8 cellular contexts compared by ENCODE assay signal in the genomic region with DNA sequence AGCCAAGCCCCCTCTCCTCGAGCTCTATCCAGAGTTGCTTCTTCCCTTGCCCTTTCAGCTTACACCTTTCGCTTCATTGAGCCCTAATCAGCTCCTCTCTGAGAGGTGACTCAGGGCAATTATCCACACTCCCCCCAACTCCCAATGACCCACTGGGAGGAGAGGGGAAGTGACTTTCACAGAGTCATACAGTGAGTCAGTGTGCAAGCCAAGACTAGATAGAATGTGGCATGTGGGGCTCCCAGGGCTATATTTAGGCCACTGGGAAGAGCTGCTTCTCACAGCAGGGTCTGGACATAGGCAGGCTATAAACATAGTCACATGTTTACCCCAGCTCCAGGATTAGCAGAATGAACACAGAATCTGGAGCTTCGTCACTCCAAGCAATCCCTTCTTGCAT. TPM values are rescaled to one million over a fixed set of nuclear protein-coding genes. Genes with fewer than 3 reads are reported as not detected.
DNase-seq lines count a peak whose midpoint lies in the region; ATAC-seq, FAIRE-seq and TF ChIP-seq lines count a peak whose summit lies in the region.

No MANE protein-coding gene starts in this region.

- no peaks in the 10 kb centered on the region for H3K36me3 ChIP-seq in MG63
- H3K36me3 ChIP-seq in GM12878 (ENCODE audit: control insufficient read depth in 2 of 2, insufficient read depth in 2 of 2, low read length in 1 of 2) = peaks cover 0 to 2% of the 10 kb centered on the region in 2 experiments; a peak in 1 of 4 replicates
- no peaks in the 10 kb centered on the region for H3K36me3 ChIP-seq in mesenchymal stem cell (ENCODE audit: control insufficient read depth in 1 of 2, insufficient read depth in 2 of 2, low read depth in 1 of 2, low read length in 2 of 2)

- H2BK12ac ChIP-seq in mesenchymal stem cell (ENCODE audit: low read length in 2 of 2) = no peak overlapping the region

- peak; percentile 26 for DNase-seq in CD1c-positive myeloid dendritic cell (ENCODE audit: extremely low spot score)
- peak; percentile 97 for DNase-seq in MG63
- peak; percentile 20 for DNase-seq in GM12878 (ENCODE audit: low read depth, low spot score)
- DNase-seq in mesenchymal stem cell = peak; percentile 96
- DNase-seq in osteocyte (ENCODE audit: extremely low spot score, unreplicated experiment) = no peak
- DNase-seq in germinal center (ENCODE audit: low spot score) = no peak
- no peak for DNase-seq in natural killer cell

- peaks cover 8% of the 10 kb centered on the region for H3K4me1 ChIP-seq in GM12878 (ENCODE audit: control insufficient read depth, insufficient read depth, low read length)
- peaks cover 10% of the 10 kb centered on the region for H3K4me1 ChIP-seq in mesenchymal stem cell (ENCODE audit: control insufficient read depth, insufficient read depth, low read depth, low read length)

- H3K23ac ChIP-seq in mesenchymal stem cell (ENCODE audit: low read length in 2 of 2) = no peak overlapping the region

- no peak overlapping the region for H3K27ac Mint-ChIP-seq in osteocyte (ENCODE audit: unreplicated experiment)
- no peak overlapping the region for H3K27ac Mint-ChIP-seq in natural killer cell

- no peaks in the 10 kb centered on the region for H3K9me3 ChIP-seq in MG63
- H3K9me3 ChIP-seq in GM12878 (replicated peaks; ENCODE audit: control insufficient read depth, insufficient read depth, low read length) = no peaks in the 10 kb centered on the region
- H3K9me3 ChIP-seq in mesenchymal stem cell (ENCODE audit: control insufficient read depth, low read length) = no peaks in the 10 kb centered on the region

- H3K4me1 Mint-ChIP-seq in osteocyte (ENCODE audit: unreplicated experiment) (peaks cover 15% of the 10 kb centered on the region), natural killer cell (no peaks in the 10 kb centered on the region)

- no peak for TF ChIP-seq RAD21 in GM12878 (IDR thresholded peaks at IDR 0.05; ENCODE audit: insufficient read depth, low read depth, low read length)

- intact Hi-C loops in GM12878 (cut with micrococcal nuclease; ENCODE audit: unreplicated experiment) (no loop called here), natural killer cell (cut with micrococcal nuclease) (no loop called here)

- CTCF ChIA-PET in GM12878 (lab: Yijun Ruan, JAX) = interaction anchor here (1.0 to 9.0 kb wide), 2 partner anchors 15 to 36 kb away, joined by 4 to 107 read pairs; no protein-coding TSS in a partner anchor

- no peak overlapping the region for H2AK5ac ChIP-seq in mesenchymal stem cell (ENCODE audit: low read length, severe bottlenecking)

- no peaks in the 10 kb centered on the region for H3K79me1 ChIP-seq in mesenchymal stem cell (replicated peaks; ENCODE audit: low read length, poor library complexity, severe bottlenecking)

- no peaks in the 10 kb centered on the region; the same call in none of the 2 replicates for H3K79me2 ChIP-seq in GM12878 (ENCODE audit: control insufficient read depth, insufficient read depth, low read length)

- no peak overlapping the region for H2BK5ac ChIP-seq in mesenchymal stem cell (ENCODE audit: low read depth, low read length, poor library complexity, severe bottlenecking)

- H3K27me3 Mint-ChIP-seq in osteocyte (ENCODE audit: unreplicated experiment) (peaks cover 4% of the 10 kb centered on the region), natural killer cell (ENCODE audit: low read depth in 2 of 2) (peaks cover 15 to 34% of the 10 kb centered on the region in 2 donors)

- BruUV-seq in GM12878 (replicated peaks; lab: Mats Ljungman, UMichigan) = no TSS peak

- H3K4me2 ChIP-seq in GM12878 (ENCODE audit: control insufficient read depth, insufficient read depth) (peak overlapping the region; percentile 71), mesenchymal stem cell (ENCODE audit: low read length, poor library complexity, severe bottlenecking) (peak overlapping the region; percentile 40)

- RAD21 ChIA-PET in GM12878 (lab: Charles Lee; ENCODE audit: unreplicated experiment) = interaction anchor here (0.7 to 1.8 kb wide), 7 partner anchors 9 to 55 kb away, joined by 3 to 6 read pairs (median 4); no protein-coding TSS in a partner anchor

- H4K91ac ChIP-seq in mesenchymal stem cell (ENCODE audit: low read length) = no peak overlapping the region

- peak overlapping the region; percentile 47 for H3K27ac ChIP-seq in GM12878 (ENCODE audit: control insufficient read depth, insufficient read depth)
- H3K27ac ChIP-seq in mesenchymal stem cell (ENCODE audit: low read length, poor library complexity, severe bottlenecking) = no peak overlapping the region

- H4K8ac ChIP-seq in mesenchymal stem cell (ENCODE audit: low read length) = no peak overlapping the region

- no peak for TF ChIP-seq POLR2A in GM12878 (IDR thresholded peaks at IDR 0.05; ENCODE audit: low read depth, low read length)

- no peak for TF ChIP-seq EP300 in GM12878 (IDR thresholded peaks at IDR 0.05; ENCODE audit: borderline replicate concordance in 1 of 2, control insufficient read depth in 1 of 2, low read depth in 2 of 2, low read length in 2 of 2)

- ATAC-seq in GM12878 (peak; percentile 67), HG02973 (IDR thresholded peaks at IDR 0.05; ENCODE audit: unreplicated experiment) (no peak), natural killer cell (no peak)

- H3K9me3 Mint-ChIP-seq in osteocyte (ENCODE audit: unreplicated experiment) = no peaks in the 10 kb centered on the region
- H3K9me3 Mint-ChIP-seq in natural killer cell = no peaks in the 10 kb centered on the region

- FAIRE-seq in GM12878 (lab: Jason Lieb, UNC) = peak; percentile 23

- H3K36me3 Mint-ChIP-seq in osteocyte (ENCODE audit: unreplicated experiment) = no peaks in the 10 kb centered on the region
- no peaks in the 10 kb centered on the region for H3K36me3 Mint-ChIP-seq in natural killer cell

- H2BK15ac ChIP-seq in mesenchymal stem cell (ENCODE audit: low read depth, poor library complexity, severe bottlenecking) = no peak overlapping the region

- in situ Hi-C loops in GM12878 (cut with MboI) = no loop called here

- no peak overlapping the region for H3K4me3 ChIP-seq in MG63
- H3K4me3 ChIP-seq in GM12878 = no peak overlapping the region
- H3K4me3 ChIP-seq in mesenchymal stem cell (ENCODE audit: insufficient read depth in 1 of 2, low read depth in 1 of 2, low read length in 2 of 2) = peak overlapping the region in 1 of 2 experiments; percentile 46

- H2AFZ ChIP-seq in GM12878 (ENCODE audit: control insufficient read depth, low read depth, low read length) (no peak overlapping the region; the same call in 1 of the 2 replicates), mesenchymal stem cell (ENCODE audit: low read depth, low read length) (no peak overlapping the region)

- H3K14ac ChIP-seq in mesenchymal stem cell (ENCODE audit: low read length in 2 of 2) = no peak overlapping the region

- SMC1A ChIA-PET in GM12878 (lab: Charles Lee; ENCODE audit: uncharacterized antibody, unreplicated experiment) = interaction anchor here (0.6 to 2.2 kb wide), 13 partner anchors 12 to 184 kb away, joined by 3 to 11 read pairs (median 4); no protein-coding TSS in a partner anchor

- no peak overlapping the region for H3K4ac ChIP-seq in mesenchymal stem cell (ENCODE audit: low read depth in 1 of 2, low read length in 2 of 2)

- H3K27me3 ChIP-seq in MG63 (no peaks in the 10 kb centered on the region), GM12878 (replicated peaks in 1 of 2; ENCODE audit: control insufficient read depth in 2 of 2, insufficient read depth in 2 of 2, low read length in 1 of 2) (no peaks in the 10 kb centered on the region), mesenchymal stem cell (ENCODE audit: control insufficient read depth in 1 of 2, insufficient read depth in 1 of 2, low read length in 2 of 2) (peaks cover 0 to 26% of the 10 kb centered on the region in 2 experiments)

- TF ChIP-seq CTCF in GM12878 (IDR thresholded peaks at IDR 0.05 in 2 of 3, conservative IDR thresholded peaks at IDR 0.05 in 1 of 3; ENCODE audit: control insufficient read depth in 2 of 3, extremely low read depth in 1 of 3, insufficient read depth in 1 of 3, low read depth in 3 of 3, low read length in 3 of 3) = no peak
- TF ChIP-seq CTCF in osteocyte (IDR thresholded peaks at IDR 0.05) = no peak
- TF ChIP-seq CTCF in natural killer cell (IDR thresholded peaks at IDR 0.05) = no peak

- no peak overlapping the region for H3K9ac ChIP-seq in GM12878 (ENCODE audit: control insufficient read depth, insufficient read depth, low read length)
- H3K9ac ChIP-seq in mesenchymal stem cell (ENCODE audit: low read length) = peak overlapping the region; percentile 44

- 51% methylated on average over 3 of the region's 3 CpGs for WGBS in GM12878 (ENCODE audit: insufficient coverage, insufficient replicate concordance, low lambda C conversion rate, missing lambda C conversion rate)
- WGBS in mesenchymal stem cell = 7% methylated on average over 3 of the region's 3 CpGs

- no peaks in the 10 kb centered on the region for H4K20me1 ChIP-seq in GM12878 (ENCODE audit: control insufficient read depth, insufficient read depth)

- H3K4me3 Mint-ChIP-seq in osteocyte (ENCODE audit: unreplicated experiment) (no peak overlapping the region), natural killer cell (no peak overlapping the region)

- H2BK120ac ChIP-seq in mesenchymal stem cell (ENCODE audit: low read depth, low read length) = no peak overlapping the region

- H3K18ac ChIP-seq in mesenchymal stem cell (ENCODE audit: low read depth in 1 of 2, low read length in 2 of 2) = no peak overlapping the region

- POLR2A ChIA-PET in GM12878 (lab: Charles Lee) = interaction anchor here (0.6 to 0.9 kb wide), 3 partner anchors 11 to 52 kb away, joined by 3 read pairs; no protein-coding TSS in a partner anchor

RNA-seq across cellular contexts. Expression of a gene that starts 57.4 kb away (rescaled TPM):
- 0.94 and 2.8 TPM in 2 replicates for total RNA-seq in MG63 (2014; rRNA removed; shearing (Covaris generic); ENCODE audit: low replicate concordance)
- 53.8 and 54.8 TPM in 2 replicates for total RNA-seq in GM12878 (2013; cell fraction: nucleolus; rRNA removed)
- total RNA-seq in GM12878 (2014; rRNA removed) (19.7 and 20.3 TPM in 2 replicates), GM12878 (2014; rRNA removed; fragmentation: Illumina TruSeq; extraction: Trizol) (10.8 and 11.9 TPM in 2 replicates), GM12878 (2021) (21.0 and 21.7 TPM in 2 replicates), osteocyte (0.86 and 1.5 TPM in 2 replicates), natural killer cell (under 1 TPM; 0.21 to 0.50 (median 0.40) TPM)
- 1.5 TPM for polyA plus RNA-seq in GM12878 (2011; ENCODE audit: low read depth)
- polyA plus RNA-seq in GM12878 (2011; rRNA removed) (3.2 and 7.3 TPM in 2 replicates), GM12878 (2014; fragmentation: Illumina TruSeq; extraction: Trizol) (4.9 and 11.8 TPM in 2 replicates), GM12878 (2014; fragmentation: Nextera tagmentation; extraction: Ambion mirVana) (under 1 TPM; 0.10 to 0.15 TPM), GM12878 (2014; rRNA removed) (15.4 and 18.7 TPM in 2 replicates), GM12878 (2016; fragmentation: Nextera tagmentation; extraction: Ambion mirVana) (1 to 10 TPM; 3.1 to 3.7 TPM)
- polyA plus RNA-seq in GM12878 (2011; cell fraction: cytosol; rRNA removed) = 7.9 and 9.5 TPM in 2 replicates
- polyA plus RNA-seq in GM12878 (2011; cell fraction: nucleus; rRNA removed) = 18.4 and 19.2 TPM in 2 replicates
- polyA plus RNA-seq in GM12878 (2012) = 4.3 and 4.8 TPM in 2 replicates
- 5.3 and 9.1 TPM in 2 replicates for polyA minus RNA-seq in GM12878 (2011; rRNA and poly(A)+ RNA removed)
- 3.5 and 5.5 TPM in 2 replicates for polyA minus RNA-seq in GM12878 (2011; cell fraction: cytosol; rRNA and poly(A)+ RNA removed)
- 8.6 and 15.8 TPM in 2 replicates for polyA minus RNA-seq in GM12878 (2011; cell fraction: nucleus; rRNA and poly(A)+ RNA removed)
- 0.35 TPM for polyA plus RNA-seq in mesenchymal stem cell (2013, experiment 1 of 2)
- 0.34 TPM for polyA plus RNA-seq in mesenchymal stem cell (2013, experiment 2 of 2)

Comparison
In these comparisons a context has a peak if more than half of its experiments do, and no peak if none do; other contexts are left out.
1. DNase-seq: peak in CD1c-positive myeloid dendritic cell (single experiment), MG63 (single experiment), GM12878 (single experiment) and mesenchymal stem cell (single experiment); none in osteocyte (single experiment), germinal center (single experiment) and natural killer cell (single experiment).